1 cellular context compared by ENCODE assay signal in genomic region chr1:172145231-172145651, GRCh38.
A peak's percentile ranks its signal among the peaks of the same experiment; 100 is the strongest.
TF ChIP-seq lines count a peak whose summit lies in the region.

No MANE protein-coding gene starts in this region.

TF ChIP-seq in SK-N-SH, 30 proteins besides CTCF, POLR2A, EP300 and RAD21 (continued from another document):
- TF ChIP-seq IRF3 (IDR thresholded peaks at IDR 0.05; ENCODE audit: low read depth, low read length) (no peak), TEAD4 (IDR thresholded peaks at IDR 0.05; ENCODE audit: borderline replicate concordance, insufficient read depth) (0 out of 2 replicates have a peak, but pooled peaks have one; percentile 42), RXRA (IDR thresholded peaks at IDR 0.05; ENCODE audit: borderline replicate concordance, low read depth) (peak; percentile 61; the same call in 1 of the 2 replicates), SMC3 (IDR thresholded peaks at IDR 0.05; ENCODE audit: low read depth, low read length) (no peak), RFX5 (IDR thresholded peaks at IDR 0.05; ENCODE audit: low read length) (no peak), JUND (IDR thresholded peaks at IDR 0.05) (peak; percentile 41), RCOR1 (IDR thresholded peaks at IDR 0.05; ENCODE audit: low read length) (no peak), NFIC (IDR thresholded peaks at IDR 0.05; ENCODE audit: borderline replicate concordance) (peak; percentile 56; the same call in 1 of the 2 replicates), GATA2 (CRISPR knock-in tag; IDR thresholded peaks at IDR 0.05) (no peak), TAF1 (IDR thresholded peaks at IDR 0.05; ENCODE audit: borderline replicate concordance, low read depth, low read length) (peak; percentile 34; the same call in 1 of the 2 replicates), FOXJ3 (CRISPR knock-in tag; IDR thresholded peaks at IDR 0.05) (no peak), REST (IDR thresholded peaks at IDR 0.05; ENCODE audit: low read depth, low read length) (no peak), CHD2 (IDR thresholded peaks at IDR 0.05; ENCODE audit: low read length, partially characterized antibody) (no peak), FOSL2 (IDR thresholded peaks at IDR 0.05; ENCODE audit: borderline replicate concordance, low read depth) (no peak), EZH2phosphoT487 (IDR thresholded peaks at IDR 0.05; ENCODE audit: borderline replicate concordance, low read depth) (no peak), USF2 (IDR thresholded peaks at IDR 0.05; ENCODE audit: borderline replicate concordance, low read depth, low read length) (no peak), MAX (IDR thresholded peaks at IDR 0.05; ENCODE audit: low read depth) (peak; percentile 76; the same call in 1 of the 2 replicates), USF1 (IDR thresholded peaks at IDR 0.05; ENCODE audit: borderline replicate concordance, low read depth) (no peak), GABPA (IDR thresholded peaks at IDR 0.05; ENCODE audit: low read depth) (no peak), NRF1 (IDR thresholded peaks at IDR 0.05; ENCODE audit: low read depth, low read length) (no peak), SIN3A (IDR thresholded peaks at IDR 0.05; ENCODE audit: borderline replicate concordance, low read depth, low read length) (peak; percentile 68; the same call in 1 of the 2 replicates), POLR2AphosphoS5 (IDR thresholded peaks at IDR 0.05; ENCODE audit: low read depth, low read length) (peak; percentile 64), ELF1 (IDR thresholded peaks at IDR 0.05) (peak; percentile 50; the same call in 1 of the 2 replicates), MXI1 (IDR thresholded peaks at IDR 0.05; ENCODE audit: low read depth, low read length) (peak; percentile 57; the same call in 1 of the 2 replicates)
